28 cellular contexts compared by ENCODE assay signal in genomic region chr1:37948160-37948559, GRCh38. TPM values are rescaled to one million over a fixed set of nuclear protein-coding genes. Genes with fewer than 3 reads are reported as not detected.
DNase-seq lines count a peak whose midpoint lies in the region; ATAC-seq and TF ChIP-seq lines count a peak whose summit lies in the region.
"Had no signal": no experiment of that assay in that cellular context is flagged by ENCODE, and none has a peak within 500 bp of the region (broad histone marks: within the 10 kb centered on the region; RNA-seq: fewer than 3 reads in every experiment).

No MANE protein-coding gene starts in this region.

- H3K27ac Mint-ChIP-seq in GM23338 (no peak overlapping the region), WTC11 (peak overlapping the region; percentile 41; the same call in 1 of the 2 replicates), immature natural killer cell (peak overlapping the region; percentile 55 to 96 (median 90))
- H3K27ac Mint-ChIP-seq: mesothelial cell of epicardium had no signal

- 0 out of 2 replicates have a peak, but pooled peaks cover 3% of the 10 kb centered on the region for H3F3A ChIP-seq in GM23338 (replicated peaks; ENCODE audit: low read depth)

- H4K20me1 ChIP-seq in GM23338 (replicated peaks; ENCODE audit: insufficient read depth): no peaks in the 10 kb centered on the region

- 0 out of 2 replicates have a peak overlapping the region, but pooled peaks have one; percentile 75 for H2AFZ ChIP-seq in GM23338

- H3K27me3 ChIP-seq in GM23338 (ENCODE audit: insufficient read depth): no peaks in the 10 kb centered on the region
- H3K27me3 ChIP-seq: left lung, MG63, pancreas had no signal

- peaks cover 13% of the 10 kb centered on the region for H3K4me1 Mint-ChIP-seq in GM23338
- peaks cover 12% of the 10 kb centered on the region for H3K4me1 Mint-ChIP-seq in WTC11
- peaks cover 26 to 30% of the 10 kb centered on the region in 2 donors for H3K4me1 Mint-ChIP-seq in immature natural killer cell

- H3K9me2 ChIP-seq in GM23338 (ENCODE audit: insufficient read depth): no peaks in the 10 kb centered on the region

- POLR2A ChIA-PET in WTC11 (lab: Charles Lee): no interaction called here

- CTCF ChIA-PET in WTC11 (lab: Charles Lee): interaction anchor here (1.0 to 3.1 kb wide), 2 partner anchors 11 to 88 kb away, joined by 3 to 13 read pairs; partner anchors contain the start of gene MTF1

- ATAC-seq in GM23338: no peak
- ATAC-seq in WTC11: no peak
- ATAC-seq in GM21367 (IDR thresholded peaks at IDR 0.05; ENCODE audit: unreplicated experiment): no peak
- ATAC-seq: left lung; pancreas; SK-N-SH treated with all-trans-retinoic acid at 6 μM for 48 hours; stimulated activated naive CD8-positive, alpha-beta T cell treated with anti-CD3 and anti-CD28 coated beads, Interleukin-15, Interleukin-2, amounts not matched to agents 100 U/mL and 50 U/mL, for 24 hours had no signal

- H3K27me3 Mint-ChIP-seq in GM23338 (ENCODE audit: insufficient read depth, low read depth, poor library complexity): peaks cover 3% of the 10 kb centered on the region
- no peaks in the 10 kb centered on the region for H3K27me3 Mint-ChIP-seq in WTC11 (ENCODE audit: low read depth)
- H3K27me3 Mint-ChIP-seq in immature natural killer cell (ENCODE audit: low read depth in 3 of 3): no peaks in the 10 kb centered on the region
- H3K27me3 Mint-ChIP-seq: naive thymus-derived CD4-positive, alpha-beta T cell had no signal

- no peaks in the 10 kb centered on the region for H3K36me3 ChIP-seq in GM23338 (ENCODE audit: insufficient read depth)
- H3K36me3 ChIP-seq: thoracic aorta had no signal

- H3K4me1 ChIP-seq in GM23338 (ENCODE audit: insufficient read depth): peaks cover 3% of the 10 kb centered on the region; the same call in 1 of the 2 replicates

- H3K4me3 Mint-ChIP-seq in GM23338: no peak overlapping the region
- H3K4me3 Mint-ChIP-seq in WTC11: no peak overlapping the region
- H3K4me3 Mint-ChIP-seq in immature natural killer cell: peak overlapping the region in 3 of 5 donors; percentile 35 to 97 (median 35)

- H3K4me2 ChIP-seq in GM23338: no peak overlapping the region
- H3K4me2 ChIP-seq: smooth muscle cell had no signal

- H3K79me2 ChIP-seq in GM23338 (replicated peaks; ENCODE audit: insufficient read depth): no peaks in the 10 kb centered on the region

- no peak overlapping the region for H3K27ac ChIP-seq in GM23338 (ENCODE audit: low read depth)
- H3K27ac ChIP-seq: C4-2B, pancreas, thoracic aorta had no signal

- H3K4me3 ChIP-seq in GM23338: no peak overlapping the region
- H3K4me3 ChIP-seq: left lung, MG63, pancreas, smooth muscle cell, thoracic aorta had no signal

- TF ChIP-seq CTCF in GM23338 (conservative IDR thresholded peaks at IDR 0.05; ENCODE audit: low read depth in 2 of 2): no peak
- no peak for TF ChIP-seq CTCF in WTC11 (IDR thresholded peaks at IDR 0.05)

- peaks cover 3% of the 10 kb centered on the region; the same call in 1 of the 3 replicates for H3K36me3 Mint-ChIP-seq in GM23338 (ENCODE audit: low read depth)
- no peaks in the 10 kb centered on the region for H3K36me3 Mint-ChIP-seq in WTC11
- peaks cover 0 to 5% (median 5%) of the 10 kb centered on the region in 3 donors for H3K36me3 Mint-ChIP-seq in immature natural killer cell

- DNase-seq in CD1c-positive myeloid dendritic cell (ENCODE audit: extremely low spot score): peak; percentile 38
- no peak for DNase-seq in GM23338 (ENCODE audit: low spot score)
- no peak for DNase-seq in WTC11 (ENCODE audit: low spot score)
- DNase-seq in immature natural killer cell: no peak
- DNase-seq in SKM-1 treated with dmso at 0.1 percent for 144 hours (lab: John Stamatoyannopoulos, UW; ENCODE audit: unreplicated experiment): no peak
- DNase-seq in NCI-H2029 (lab: John Stamatoyannopoulos, UW): no peak
- DNase-seq in activated CD4-positive, alpha-beta T cell treated with anti-CD3 and anti-CD28 coated beads for 1 hour: no peak
- DNase-seq: activated CD4-positive, alpha-beta T cell treated with anti-CD3 and anti-CD28 coated beads, Interleukin-2, amount 50 U/mL, for 48 hours; activated gamma-delta T cell treated with Interleukin-2 at 50 U/mL for 16 hours; activated T-cell treated with anti-CD3 and anti-CD28 coated beads for 4 hours; dermis blood vessel endothelial cell; hypothalamus; MG63; naive thymus-derived CD4-positive, alpha-beta T cell; NCI-H146; NCI-H2171; NCI-H524; stimulated activated CD4-positive, alpha-beta T cell treated with anti-CD3 and anti-CD28 coated beads, Interleukin-4, amount 100 ng/mL, for 24 hours; stimulated activated naive CD8-positive, alpha-beta T cell treated with anti-CD3 and anti-CD28 coated beads, Interleukin-15, Interleukin-2, amounts not matched to agents 100 U/mL and 50 U/mL, for 24 hours; T-helper 9 cell had no signal

- no peaks in the 10 kb centered on the region for H3K9me3 Mint-ChIP-seq in GM23338
- H3K9me3 Mint-ChIP-seq in WTC11: no peaks in the 10 kb centered on the region
- no peaks in the 10 kb centered on the region for H3K9me3 Mint-ChIP-seq in immature natural killer cell
- H3K9me3 Mint-ChIP-seq: mesothelial cell of epicardium; naive thymus-derived CD4-positive, alpha-beta T cell had no signal

TF ChIP-seq in WTC11, 78 proteins besides CTCF, POLR2A, EP300 and RAD21:
- TF ChIP-seq ZNF138 (CRISPR knock-in tag; conservative IDR thresholded peaks at IDR 0.05): no peak
- TF ChIP-seq GABPB1 (CRISPR knock-in tag; IDR thresholded peaks at IDR 0.05): no peak
- no peak for TF ChIP-seq JAZF1 (CRISPR knock-in tag; IDR thresholded peaks at IDR 0.05)

RNA-seq across cellular contexts. Expression of gene INPP5B, which starts 1.3 kb away (rescaled TPM):
- total RNA-seq in GM23338 (2014; rRNA removed; shearing (Covaris generic)): 19.8 and 29.1 TPM in 2 replicates
- polyA plus RNA-seq in GM23338 (2016; fragmentation: Nextera tagmentation; extraction: Ambion mirVana): 5.2 and 6.9 TPM in 2 replicates
- 26.8 to 29.4 TPM (median 27.3 TPM) in 3 replicates for total RNA-seq in WTC11 (2021)
- polyA plus RNA-seq in immature natural killer cell: 10 to 100 TPM; 11.1 to 28.0 (median 13.6) TPM

RNA-seq across cellular contexts. Expression of gene SF3A3, which starts 41.7 kb away (rescaled TPM):
- total RNA-seq in GM23338 (2014; rRNA removed; shearing (Covaris generic)): 144 and 167 TPM in 2 replicates
- polyA plus RNA-seq in GM23338 (2016; fragmentation: Nextera tagmentation; extraction: Ambion mirVana) (53.9 and 65.5 TPM in 2 replicates), immature natural killer cell (10 to 100 TPM; 62.3 to 81.7 (median 70.9) TPM)
- 96.5 to 126 TPM (median 96.5 TPM) in 3 replicates for total RNA-seq in WTC11 (2021)

RNA-seq across cellular contexts. Expression of gene FHL3, which starts 57.2 kb away (rescaled TPM):
- 39.5 and 49.0 TPM in 2 replicates for total RNA-seq in GM23338 (2014; rRNA removed; shearing (Covaris generic))
- polyA plus RNA-seq in GM23338 (2016; fragmentation: Nextera tagmentation; extraction: Ambion mirVana) (28.3 and 29.3 TPM in 2 replicates), immature natural killer cell (100 to 1,000 TPM in 1 of 3 donors, 10 to 100 TPM in 2; 36.8 to 121 (median 74.1) TPM)
- 28.1 to 34.4 TPM (median 28.1 TPM) in 3 replicates for total RNA-seq in WTC11 (2021)

Comparison
In these comparisons a context has a peak if more than half of its experiments do, and no peak if none do; other contexts are left out.
1. H3K4me3 Mint-ChIP-seq: peak in immature natural killer cell (3 of 5); none in GM23338 (single experiment) and WTC11 (single experiment).